In genomic region chr1:33298623-33299277, GRCh38 we compare ENCODE assay signal across 9 cellular contexts. TPM values are rescaled to one million over a fixed set of nuclear protein-coding genes. Genes with fewer than 3 reads are reported as not detected.
A peak's percentile ranks its signal among the peaks of the same experiment; 100 is the strongest.
DNase-seq lines count a peak whose midpoint lies in the region; ATAC-seq lines count a peak whose summit lies in the region.
"Had no signal": no experiment of that assay in that cellular context is flagged by ENCODE, and none has a peak within 500 bp of the region (broad histone marks: within the 10 kb centered on the region; RNA-seq: fewer than 3 reads in every experiment).

No MANE protein-coding gene starts in this region.

- no peaks in the 10 kb centered on the region for H4K20me1 ChIP-seq in GM23248 (ENCODE audit: insufficient read depth)

- no peak overlapping the region for H3K9ac ChIP-seq in GM23248

- H3K4me1 ChIP-seq in GM23248 (ENCODE audit: insufficient read depth) = peaks cover 12% of the 10 kb centered on the region

- peak; percentile 49 to 63 for DNase-seq in AML-193 (lab: John Stamatoyannopoulos, UW)
- DNase-seq in GM23248 = peak; percentile 75
- peak; percentile 37 for DNase-seq in NCI-H510A (lab: John Stamatoyannopoulos, UW)
- peak; percentile 40 to 45 for DNase-seq in activated CD4-positive, alpha-beta T cell treated with anti-CD3 and anti-CD28 coated beads, Interleukin-2, amount 50 U/mL, for 24 hours (ENCODE audit: low read depth in 1 of 2, low spot score in 1 of 2)
- DNase-seq in ecto neural progenitor cell (ENCODE audit: low spot score) = peak; percentile 78
- peak; percentile 69 to 76 for DNase-seq in lung microvascular endothelial cell (ENCODE audit: low read depth in 2 of 2)
- DNase-seq in stimulated activated CD8-positive, alpha-beta memory T cell treated with anti-CD3 and anti-CD28 coated beads, Interleukin-4, amount 100 ng/mL, for 24 hours (ENCODE audit: low read depth) = peak; percentile 46

- no peak overlapping the region for H3K4me3 ChIP-seq in GM23248

- no peaks in the 10 kb centered on the region for H3K27me3 ChIP-seq in GM23248 (replicated peaks; ENCODE audit: insufficient read depth)

- H3K4me2 ChIP-seq in GM23248 (ENCODE audit: unreplicated experiment) = no peak overlapping the region

- H3F3A ChIP-seq in GM23248 (ENCODE audit: insufficient read depth) = no peaks in the 10 kb centered on the region

- in situ Hi-C loops in GM23248 (cut with MboI) = loop anchor here (5.0 to 25.0 kb wide), 2 partner anchors 69 to 164 kb away; partner anchors contain the start of gene ZSCAN20

- no peak overlapping the region for H3K27ac ChIP-seq in GM23248

- no peak for ATAC-seq in HG02798 (IDR thresholded peaks at IDR 0.05; ENCODE audit: poor library complexity, unreplicated experiment)

- no peak overlapping the region for H2AFZ ChIP-seq in GM23248

- 61 to 63% methylated on average over 18 of the region's 18 CpGs for WGBS in GM23248 (ENCODE audit: low coverage in 1 of 2, low lambda C conversion rate in 2 of 2, missing lambda C conversion rate in 2 of 2), 2 experiments

- H3K36me3 ChIP-seq in GM23248 (ENCODE audit: low read depth) = no peaks in the 10 kb centered on the region

- no peaks in the 10 kb centered on the region for H3K79me2 ChIP-seq in GM23248 (ENCODE audit: insufficient read depth)

- no peaks in the 10 kb centered on the region for H3K9me3 ChIP-seq in GM23248 (ENCODE audit: low read depth)

- no peaks in the 10 kb centered on the region for H3K9me2 ChIP-seq in GM23248 (ENCODE audit: insufficient read depth)

RNA-seq across cellular contexts. Expression of gene A3GALT2, which starts 22.1 kb away (rescaled TPM):
- total RNA-seq in GM23248 (2014; rRNA removed; shearing (Covaris generic)) = not detected in 2 replicates
- not detected in 2 replicates for polyA plus RNA-seq in GM23248 (2016; fragmentation: Nextera tagmentation; extraction: Ambion mirVana)
- not detected in 2 replicates for total RNA-seq in lung microvascular endothelial cell
- total RNA-seq: skeletal muscle tissue had no signal

RNA-seq across cellular contexts. Expression of gene ZNF362, which starts 42.5 kb away (rescaled TPM):
- total RNA-seq in GM23248 (2014; rRNA removed; shearing (Covaris generic)) = 9.6 and 9.7 TPM in 2 replicates
- polyA plus RNA-seq in GM23248 (2016; fragmentation: Nextera tagmentation; extraction: Ambion mirVana) = 26.0 and 28.8 TPM in 2 replicates
- total RNA-seq in lung microvascular endothelial cell = 5.4 and 6.3 TPM in 2 replicates
